ENCODE assay signal across 8 cellular contexts in the genomic region with DNA sequence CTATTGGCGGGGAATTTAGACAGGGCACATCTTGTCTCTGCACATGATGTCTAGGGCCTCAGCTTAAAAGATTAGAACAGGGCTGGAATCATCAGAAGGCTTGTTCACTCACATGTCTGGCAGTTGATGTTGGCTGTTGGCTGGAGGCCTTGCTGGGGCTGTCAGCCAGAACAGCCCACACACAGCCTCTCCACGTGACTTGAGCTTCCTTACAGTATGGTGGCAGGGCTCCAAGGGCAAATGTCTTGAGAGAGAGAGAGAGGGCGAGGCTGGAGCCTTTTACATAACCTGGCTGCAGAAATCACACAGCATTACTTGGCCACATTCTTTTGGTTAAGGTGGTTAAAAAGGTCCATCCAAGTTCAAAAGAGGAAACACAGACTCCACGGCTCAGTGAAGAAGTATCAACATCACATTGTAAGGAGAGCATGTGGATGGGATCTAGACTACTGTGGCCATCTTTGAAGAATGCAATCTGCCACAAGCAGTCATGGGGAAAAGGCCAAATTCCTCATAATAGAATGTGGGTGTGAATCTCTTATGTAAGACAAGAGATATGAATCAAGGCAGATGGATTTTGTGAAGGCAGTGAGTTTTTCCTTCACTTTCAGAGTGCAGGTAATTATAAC. TPM values are rescaled to one million over a fixed set of nuclear protein-coding genes. Genes with fewer than 3 reads are reported as not detected.
DNase-seq lines count a peak whose midpoint lies in the region; ATAC-seq and TF ChIP-seq lines count a peak whose summit lies in the region.

No MANE protein-coding gene starts in this region.

- no peak for DNase-seq in natural killer cell treated with Interleukin-12 subunit alpha and Interleukin-12 subunit beta and Interleukin-15 and Interleukin-18, amount 100 ng/mL, for 72 hours (ENCODE audit: low spot score)
- DNase-seq in natural killer cell: no peak
- DNase-seq in WERI-Rb-1: peak; percentile 73
- DNase-seq in foreskin keratinocyte: peak; percentile 80 to 85
- DNase-seq in gastrocnemius medialis: peak; percentile 79 to 88
- no peak for DNase-seq in NK-92 (lab: John Stamatoyannopoulos, UW; ENCODE audit: unreplicated experiment)

- peaks cover 35 to 38% of the 10 kb centered on the region in 2 donors for H3K4me1 Mint-ChIP-seq in natural killer cell treated with Interleukin-12 subunit alpha and Interleukin-12 subunit beta and Interleukin-15 and Interleukin-18, amount 100 ng/mL, for 72 hours (ENCODE audit: low read depth in 2 of 2)
- peaks cover 14 to 16% of the 10 kb centered on the region in 2 donors for H3K4me1 Mint-ChIP-seq in natural killer cell

- H3K4me3 ChIP-seq in WERI-Rb-1 (ENCODE audit: low read depth, low read length): no peak overlapping the region
- no peak overlapping the region for H3K4me3 ChIP-seq in gastrocnemius medialis

- TF ChIP-seq CTCF in natural killer cell (IDR thresholded peaks at IDR 0.05) (no peak), WERI-Rb-1 (IDR thresholded peaks at IDR 0.05; ENCODE audit: low read depth, low read length) (no peak), foreskin keratinocyte (conservative IDR thresholded peaks at IDR 0.05) (no peak), gastrocnemius medialis (IDR thresholded peaks at IDR 0.05 in 4 of 5, conservative IDR thresholded peaks at IDR 0.05 in 1 of 5) (no peak)

- no peaks in the 10 kb centered on the region for H3K27me3 Mint-ChIP-seq in natural killer cell treated with Interleukin-12 subunit alpha and Interleukin-12 subunit beta and Interleukin-15 and Interleukin-18, amount 100 ng/mL, for 72 hours
- no peaks in the 10 kb centered on the region for H3K27me3 Mint-ChIP-seq in natural killer cell (ENCODE audit: low read depth in 2 of 2)

- intact Hi-C loops in natural killer cell (cut with micrococcal nuclease) (no loop called here), gastrocnemius medialis (cut with DNase I; ENCODE audit: low total_unique reads) (loop anchor here (5.0 to 10.0 kb wide), 3 partner anchors 53 to 406 kb away; partner anchors contain the start of genes GALM and HNRNPLL)

- H3K27ac Mint-ChIP-seq in natural killer cell treated with Interleukin-12 subunit alpha and Interleukin-12 subunit beta and Interleukin-15 and Interleukin-18, amount 100 ng/mL, for 72 hours: peak overlapping the region; percentile 78 to 91
- peak overlapping the region in 1 of 2 donors; percentile 20 for H3K27ac Mint-ChIP-seq in natural killer cell

- H3K4me1 ChIP-seq in foreskin keratinocyte: no peaks in the 10 kb centered on the region
- H3K4me1 ChIP-seq in gastrocnemius medialis: peaks cover 29 to 32% of the 10 kb centered on the region in 2 donors

- no peaks in the 10 kb centered on the region for H3K27me3 ChIP-seq in WERI-Rb-1 (ENCODE audit: insufficient read depth, low read depth, severe bottlenecking)
- no peaks in the 10 kb centered on the region for H3K27me3 ChIP-seq in foreskin keratinocyte
- H3K27me3 ChIP-seq in gastrocnemius medialis: no peaks in the 10 kb centered on the region

- no peak for TF ChIP-seq POLR2A in gastrocnemius medialis (IDR thresholded peaks at IDR 0.05)

- H3K36me3 Mint-ChIP-seq in natural killer cell treated with Interleukin-12 subunit alpha and Interleukin-12 subunit beta and Interleukin-15 and Interleukin-18, amount 100 ng/mL, for 72 hours: peaks cover 9% of the 10 kb centered on the region
- no peaks in the 10 kb centered on the region for H3K36me3 Mint-ChIP-seq in natural killer cell

- peak overlapping the region; percentile 70 for H3K4me3 Mint-ChIP-seq in natural killer cell treated with Interleukin-12 subunit alpha and Interleukin-12 subunit beta and Interleukin-15 and Interleukin-18, amount 100 ng/mL, for 72 hours
- H3K4me3 Mint-ChIP-seq in natural killer cell: no peak overlapping the region

- peaks cover 3% of the 10 kb centered on the region for H3K9me3 Mint-ChIP-seq in natural killer cell treated with Interleukin-12 subunit alpha and Interleukin-12 subunit beta and Interleukin-15 and Interleukin-18, amount 100 ng/mL, for 72 hours
- H3K9me3 Mint-ChIP-seq in natural killer cell: no peaks in the 10 kb centered on the region

- H3K9me3 ChIP-seq in WERI-Rb-1 (ENCODE audit: severe bottlenecking) (peaks cover 3% of the 10 kb centered on the region), gastrocnemius medialis (no peaks in the 10 kb centered on the region)

- H3K27ac ChIP-seq in WERI-Rb-1: peak overlapping the region; percentile 65
- no peak overlapping the region for H3K27ac ChIP-seq in foreskin keratinocyte
- peak overlapping the region; percentile 76 to 90 (median 88) for H3K27ac ChIP-seq in gastrocnemius medialis

- ATAC-seq in natural killer cell treated with Interleukin-12 subunit alpha and Interleukin-12 subunit beta and Interleukin-15 and Interleukin-18, amount 100 ng/mL, for 72 hours: no peak
- ATAC-seq in natural killer cell: no peak
- peak; percentile 28 for ATAC-seq in foreskin keratinocyte
- ATAC-seq in gastrocnemius medialis: peak; percentile 76 to 91
- no peak for ATAC-seq in GM19324 (IDR thresholded peaks at IDR 0.05; ENCODE audit: low FRiP score, unreplicated experiment)
- no peak for ATAC-seq in HG03469 (IDR thresholded peaks at IDR 0.05; ENCODE audit: unreplicated experiment)

- in situ Hi-C loops in gastrocnemius medialis (cut with MboI; ENCODE audit: low sequenced_read_pairs in 4 of 4): no loop called here

- no peaks in the 10 kb centered on the region; the same call in none of the 2 replicates for H3K36me3 ChIP-seq in WERI-Rb-1
- H3K36me3 ChIP-seq in gastrocnemius medialis: peaks cover 0 to 5% of the 10 kb centered on the region in 2 donors

RNA-seq across cellular contexts. Expression of gene SRSF7, which starts 30.4 kb away (rescaled TPM):
- 100 to 1,000 TPM; 238 to 389 TPM for total RNA-seq in natural killer cell treated with Interleukin-12 subunit alpha and Interleukin-12 subunit beta and Interleukin-15 and Interleukin-18, amount 100 ng/mL, for 72 hours
- total RNA-seq in natural killer cell: 100 to 1,000 TPM; 323 to 538 (median 359) TPM
- total RNA-seq in foreskin keratinocyte: 233 and 247 TPM in 2 replicates
- 231 and 250 TPM in 2 replicates for polyA plus RNA-seq in foreskin keratinocyte
- total RNA-seq in gastrocnemius medialis: 10 to 100 TPM; 21.5 to 51.4 (median 34.1) TPM

RNA-seq across cellular contexts. Expression of gene GALM, which starts 54.8 kb away (rescaled TPM):
- total RNA-seq in natural killer cell treated with Interleukin-12 subunit alpha and Interleukin-12 subunit beta and Interleukin-15 and Interleukin-18, amount 100 ng/mL, for 72 hours: 10 to 100 TPM; 19.9 to 50.0 TPM
- total RNA-seq in natural killer cell (10 to 100 TPM in 2 of 3 donors, 1 to 10 TPM in 1; 4.0 to 12.4 (median 11.0) TPM), foreskin keratinocyte (2.9 and 4.3 TPM in 2 replicates), gastrocnemius medialis (10 to 100 TPM in 3 of 4 donors, 1 to 10 TPM in 1; 5.3 to 16.9 (median 14.9) TPM)
- 2.1 and 3.4 TPM in 2 replicates for polyA plus RNA-seq in foreskin keratinocyte

RNA-seq across cellular contexts. Expression of gene GEMIN6, which starts 57.3 kb away (rescaled TPM):
- 10 to 100 TPM; 16.4 to 23.1 TPM for total RNA-seq in natural killer cell treated with Interleukin-12 subunit alpha and Interleukin-12 subunit beta and Interleukin-15 and Interleukin-18, amount 100 ng/mL, for 72 hours
- total RNA-seq in natural killer cell (1 to 10 TPM; 3.5 to 7.3 (median 5.7) TPM), foreskin keratinocyte (21.4 and 22.6 TPM in 2 replicates), gastrocnemius medialis (1 to 10 TPM; 2.0 to 6.2 (median 3.2) TPM)
- polyA plus RNA-seq in foreskin keratinocyte: 24.1 and 32.0 TPM in 2 replicates

Comparison
In these comparisons a context has a peak if more than half of its experiments do, and no peak if none do; other contexts are left out.
1. ATAC-seq: peak in foreskin keratinocyte (single experiment) and gastrocnemius medialis (2 of 2); none in natural killer cell treated with Interleukin-12 subunit alpha and Interleukin-12 subunit beta and Interleukin-15 and Interleukin-18, amount 100 ng/mL, for 72 hours (0 of 2), natural killer cell (0 of 3), GM19324 (single experiment) and HG03469 (single experiment).
2. DNase-seq: peak in WERI-Rb-1 (single experiment), foreskin keratinocyte (2 of 2) and gastrocnemius medialis (2 of 2); none in natural killer cell treated with Interleukin-12 subunit alpha and Interleukin-12 subunit beta and Interleukin-15 and Interleukin-18, amount 100 ng/mL, for 72 hours (single experiment), natural killer cell (single experiment) and NK-92 (single experiment).